ENCODE assay signal across 8 cellular contexts in the genomic region with DNA sequence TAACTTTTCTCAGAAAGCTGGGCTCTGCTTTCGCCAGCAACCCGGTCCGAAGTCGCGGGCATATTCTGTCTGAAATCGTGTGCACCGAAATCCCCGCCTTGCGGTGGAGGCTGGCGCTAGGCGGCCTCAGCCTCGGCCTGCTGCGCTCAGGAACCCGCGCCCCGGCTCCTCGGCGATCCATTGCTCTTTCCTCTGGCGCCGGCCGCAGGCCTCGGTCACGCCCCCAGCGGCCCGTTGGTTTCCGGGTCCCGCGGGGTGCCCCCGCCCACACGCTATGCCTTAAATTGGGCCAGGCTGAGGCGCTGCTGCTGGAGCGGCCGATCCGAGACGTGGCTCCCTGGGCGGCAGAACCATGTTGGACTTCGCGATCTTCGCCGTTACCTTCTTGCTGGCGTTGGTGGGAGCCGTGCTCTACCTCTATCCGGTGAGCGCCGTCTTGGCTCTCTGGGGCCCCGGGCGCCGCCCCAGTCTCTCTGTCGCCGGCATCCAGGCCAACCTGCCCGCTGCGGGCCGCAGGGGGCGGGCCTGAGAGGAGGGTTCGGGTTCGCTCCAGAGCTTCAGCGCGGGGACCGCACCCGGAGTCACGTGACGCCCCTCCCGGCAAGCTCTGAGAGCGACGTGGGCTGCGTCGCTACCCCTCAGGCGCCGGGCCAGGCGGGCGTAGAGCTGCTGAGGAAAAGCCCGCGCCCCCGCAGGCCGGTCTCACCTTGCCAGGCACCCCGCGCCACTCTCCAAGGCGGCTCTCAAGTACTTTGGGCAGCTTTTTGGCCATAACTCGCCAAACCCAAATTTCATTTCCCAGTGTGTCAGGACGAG. TPM values are rescaled to one million over a fixed set of nuclear protein-coding genes. Genes with fewer than 3 reads are reported as not detected.
DNase-seq lines count a peak whose midpoint lies in the region; ATAC-seq, FAIRE-seq and TF ChIP-seq lines count a peak whose summit lies in the region.

CYP20A1 (plus strand) TSS at position 308 of the 816 bp plus-strand sequence; CDS start at position 353, 45 bp downstream.

- H3K9me3 ChIP-seq in Caco-2 (no peaks in the 10 kb centered on the region), endocrine pancreas (ENCODE audit: control insufficient read depth, low read length) (no peaks in the 10 kb centered on the region)

- H3K36me3 Mint-ChIP-seq in Caco-2 (ENCODE audit: insufficient read depth, unreplicated experiment) = peaks cover 36% of the 10 kb centered on the region

- H3K27me3 ChIP-seq in Caco-2 (replicated peaks; ENCODE audit: control insufficient read depth, insufficient read depth, low read length) (no peaks in the 10 kb centered on the region), endocrine pancreas (ENCODE audit: control insufficient read depth, insufficient read depth, low read length) (no peaks in the 10 kb centered on the region)

- H3K27ac Mint-ChIP-seq in Caco-2 (ENCODE audit: unreplicated experiment) = peak within 1 kb of the TSS; percentile 97

- no peaks in the 10 kb centered on the region for H3K9me3 Mint-ChIP-seq in Caco-2 (ENCODE audit: unreplicated experiment)

- H3K9ac ChIP-seq in endocrine pancreas (ENCODE audit: control insufficient read depth, insufficient read depth, low read length) = peak within 1 kb of the TSS; percentile 94

- POLR2A ChIA-PET in Caco-2 (lab: Charles Lee) = interaction anchor here (0.6 to 0.7 kb wide), 3 partner anchors 15 to 671 kb away, joined by 3 to 5 read pairs (median 4); no protein-coding TSS in a partner anchor

- FAIRE-seq in HTR-8/SVneo (lab: Jason Lieb, UNC) = peak; percentile 40

- DNase-seq in Caco-2 = peak; percentile 96 to 99
- DNase-seq in HTR-8/SVneo (ENCODE audit: insufficient read length, low spot score) = peak; percentile 91
- DNase-seq in NOMO-1 treated with DMSO at 0.1 percent for 48 hours (lab: John Stamatoyannopoulos, UW; ENCODE audit: unreplicated experiment) = peak; percentile 96
- DNase-seq in activated CD8-positive, alpha-beta memory T cell treated with anti-CD3 and anti-CD28 coated beads for 48 hours (ENCODE audit: low read depth in 2 of 3, low spot score in 2 of 3) = peak; percentile 91 to 96 (median 92)
- DNase-seq in mesenteric fat pad (ENCODE audit: low spot score) = peak; percentile 99
- DNase-seq in stimulated activated CD8-positive, alpha-beta memory T cell treated with anti-CD3 and anti-CD28 coated beads, Interleukin-15, amount 100 ng/mL, for 24 hours (ENCODE audit: low read depth) = peak; percentile 90

- H3K36me3 ChIP-seq in Caco-2 (ENCODE audit: control insufficient read depth, insufficient read depth, low read length) (no peaks in the 10 kb centered on the region), endocrine pancreas (ENCODE audit: control insufficient read depth, insufficient read depth, low read length) (no peaks in the 10 kb centered on the region)

- BruUV-seq in Caco-2 (replicated peaks; lab: Mats Ljungman, UMichigan) = no TSS peak

- H3K4me1 Mint-ChIP-seq in Caco-2 (ENCODE audit: low read depth, unreplicated experiment) = peaks cover 15% of the 10 kb centered on the region

- intact Hi-C loops in Caco-2 (cut with micrococcal nuclease; ENCODE audit: unreplicated experiment) = loop anchor here (1.0 to 5.0 kb wide), 3 partner anchors 14 to 327 kb away; partner anchors contain the start of genes ABI2, CARF and WDR12

- H3K4me1 ChIP-seq in Caco-2 = peaks cover 11% of the 10 kb centered on the region; the same call in 1 of the 2 replicates
- H3K4me1 ChIP-seq in endocrine pancreas (ENCODE audit: control insufficient read depth, insufficient read depth, low read length) = no peaks in the 10 kb centered on the region

- CTCF ChIA-PET in Caco-2 (lab: Charles Lee) = interaction anchor here (0.6 to 1.3 kb wide), 5 partner anchors 13 to 588 kb away, joined by 3 to 6 read pairs (median 3); no protein-coding TSS in a partner anchor

- H3K4me3 ChIP-seq in Caco-2 (ENCODE audit: low read depth, low read length) (peak within 1 kb of the TSS; percentile 65), endocrine pancreas (ENCODE audit: control insufficient read depth, insufficient read depth, low read length) (peak within 1 kb of the TSS; percentile 38)

- peak within 1 kb of the TSS; percentile 97 for H3K4me3 Mint-ChIP-seq in Caco-2 (ENCODE audit: unreplicated experiment)

- peak in 1 of 2 experiments; percentile 57 for TF ChIP-seq CTCF in Caco-2 (IDR thresholded peaks at IDR 0.05; ENCODE audit: insufficient read depth in 1 of 2, low read depth in 1 of 2, low read length in 1 of 2, severe bottlenecking in 1 of 2, unreplicated experiment in 1 of 2)

- H3K27me3 Mint-ChIP-seq in Caco-2 (ENCODE audit: insufficient read depth, unreplicated experiment) = no peaks in the 10 kb centered on the region

- peak; percentile 85 for ATAC-seq in GM21367 (IDR thresholded peaks at IDR 0.05; ENCODE audit: unreplicated experiment)

RNA-seq across cellular contexts. Expression of gene CYP20A1, which starts in this region (rescaled TPM):
- total RNA-seq in Caco-2 (2022) = 32.1 and 39.3 TPM in 2 replicates
- 23.7 TPM for total RNA-seq in mesenteric fat pad

Comparison
In these comparisons a context has a peak if more than half of its experiments do, and no peak if none do; other contexts are left out.
1. Peak in every context shown above with its lines: DNase-seq, ATAC-seq and H3K4me3 ChIP-seq.